In genomic region chr2:16869711-16870110, GRCh38 we compare ENCODE assay signal across 11 cellular contexts.
"Had no signal": no experiment of that assay in that cellular context is flagged by ENCODE, and none has a peak within 500 bp of the region (broad histone marks: within the 10 kb centered on the region; RNA-seq: fewer than 3 reads in every experiment).

No MANE protein-coding gene starts in this region.

- DNase-seq: activated CD4-positive, alpha-beta T cell treated with anti-CD3 and anti-CD28 coated beads for 4 hours; activated CD8-positive, alpha-beta T cell treated with anti-CD3 and anti-CD28 coated beads for 36 hours; activated effector memory CD4-positive, alpha-beta T cell treated with anti-CD3 and anti-CD28 coated beads, Interleukin-2, amount 50 U/mL, for 16 hours; activated T-cell treated with anti-CD3 and anti-CD28 coated beads, Interleukin-2, amount 50 U/mL, for 4 hours; adrenal gland; left ventricle myocardium inferior; right lobe of liver; stimulated activated naive CD8-positive, alpha-beta T cell treated with anti-CD3 and anti-CD28 coated beads, Interleukin-15, Interleukin-2, amounts not matched to agents 100 U/mL and 50 U/mL, for 24 hours; testis; upper lobe of left lung had no signal

- H3K27ac ChIP-seq: adrenal gland, hepatocyte, left ventricle myocardium inferior, right lobe of liver, testis, upper lobe of left lung had no signal
